Comparison of ENCODE assay signal across 8 cellular contexts in genomic region chr2:162518894-162519293, GRCh38.
"Had no signal": no experiment of that assay in that cellular context is flagged by ENCODE, and none has a peak within 500 bp of the region (broad histone marks: within the 10 kb centered on the region; RNA-seq: fewer than 3 reads in every experiment).

No MANE protein-coding gene starts in this region.

- ATAC-seq: GM12878 had no signal

- DNase-seq: GDM1, GF-D8 had no signal

- H3K4me3 ChIP-seq: GM12878 had no signal

- FAIRE-seq: G401.6, GM12878, GM12891, GM12892, GM18507, GM19239 had no signal
